In genomic region chr3:160753953-160754352, GRCh38 we compare ENCODE assay signal across 8 cellular contexts. TPM values are rescaled to one million over a fixed set of nuclear protein-coding genes. Genes with fewer than 3 reads are reported as not detected.
DNase-seq lines count a peak whose midpoint lies in the region; ATAC-seq, FAIRE-seq and TF ChIP-seq lines count a peak whose summit lies in the region.

No MANE protein-coding gene starts in this region.

- no peaks in the 10 kb centered on the region for H3K9me3 Mint-ChIP-seq in WTC11

- H3K27me3 Mint-ChIP-seq in WTC11 (ENCODE audit: low read depth) = peaks cover 44% of the 10 kb centered on the region

- peaks cover 28% of the 10 kb centered on the region for H3K4me1 Mint-ChIP-seq in WTC11

- TF ChIP-seq CTCF in GM12875 (IDR thresholded peaks at IDR 0.05; ENCODE audit: borderline replicate concordance, insufficient read depth, low read depth, low read length) (no peak), WTC11 (IDR thresholded peaks at IDR 0.05) (no peak), gastroesophageal sphincter (IDR thresholded peaks at IDR 0.05) (no peak)

- no peaks in the 10 kb centered on the region for H3K27me3 ChIP-seq in gastroesophageal sphincter

- no peak overlapping the region for H3K27ac Mint-ChIP-seq in WTC11

- H3K4me3 ChIP-seq in GM12875 (ENCODE audit: low read depth, low read length) = peak overlapping the region; percentile 54
- peak overlapping the region; percentile 78 to 91 for H3K4me3 ChIP-seq in gastroesophageal sphincter
- H3K4me3 ChIP-seq in skeletal muscle cell (ENCODE audit: low read depth, low read length) = peak overlapping the region; percentile 58

- 5 to 22% methylated on average over 2 of the region's 2 CpGs for WGBS in gastroesophageal sphincter (ENCODE audit: low coverage in 1 of 2), 2 donors

- POLR2A ChIA-PET in WTC11 (lab: Charles Lee) = interaction anchor here (0.5 kb wide), 1 partner anchor 143 kb away, joined by 4 read pairs; no protein-coding TSS in a partner anchor

- H3K9me3 ChIP-seq in gastroesophageal sphincter = no peaks in the 10 kb centered on the region

- H3K27ac ChIP-seq in gastroesophageal sphincter = peak overlapping the region; percentile 69 to 96 (median 96)

- CTCF ChIA-PET in WTC11 (lab: Charles Lee) = interaction anchor here (1.0 kb wide), 1 partner anchor 166 kb away, joined by 4 read pairs; no protein-coding TSS in a partner anchor

- H3K36me3 Mint-ChIP-seq in WTC11 = no peaks in the 10 kb centered on the region

- no peak for DNase-seq in WTC11 (ENCODE audit: low spot score)
- DNase-seq in skeletal muscle cell (ENCODE audit: low read depth) = no peak
- no peak for DNase-seq in GM19239 (ENCODE audit: insufficient read length, low spot score)
- no peak for DNase-seq in pons (ENCODE audit: low spot score)

- FAIRE-seq in GM19239 (lab: Jason Lieb, UNC) = no peak

- no peaks in the 10 kb centered on the region for H3K36me3 ChIP-seq in gastroesophageal sphincter

- H3K4me1 ChIP-seq in gastroesophageal sphincter = peaks cover 0 to 36% (median 0%) of the 10 kb centered on the region in 3 donors

- ATAC-seq in WTC11 (no peak), gastroesophageal sphincter (no peak), HG02852 (IDR thresholded peaks at IDR 0.05; ENCODE audit: unreplicated experiment) (no peak), GM21619 (IDR thresholded peaks at IDR 0.05; ENCODE audit: unreplicated experiment) (no peak)

- no peak for TF ChIP-seq POLR2A in gastroesophageal sphincter (IDR thresholded peaks at IDR 0.05)

- no peak for TF ChIP-seq EP300 in gastroesophageal sphincter (IDR thresholded peaks at IDR 0.05)

- peak overlapping the region; percentile 88 for H3K4me3 Mint-ChIP-seq in WTC11

TF ChIP-seq in WTC11, 78 proteins besides CTCF, POLR2A, EP300 and RAD21:
- TF ChIP-seq ZNF232 (CRISPR knock-in tag; IDR thresholded peaks at IDR 0.05) (no peak), NFE2L1 (CRISPR knock-in tag; IDR thresholded peaks at IDR 0.05) (no peak), NR3C1 (CRISPR knock-in tag; conservative IDR thresholded peaks at IDR 0.05; ENCODE audit: low read depth) (no peak), NFATC4 (CRISPR knock-in tag; IDR thresholded peaks at IDR 0.05) (no peak), ZNF532 (CRISPR knock-in tag; IDR thresholded peaks at IDR 0.05; ENCODE audit: borderline replicate concordance) (no peak), JUN (CRISPR knock-in tag; IDR thresholded peaks at IDR 0.05) (no peak), ARID4B (CRISPR knock-in tag; IDR thresholded peaks at IDR 0.05; ENCODE audit: borderline replicate concordance) (no peak), ZNF281 (CRISPR knock-in tag; IDR thresholded peaks at IDR 0.05) (no peak), ATF3 (CRISPR knock-in tag; conservative IDR thresholded peaks at IDR 0.05) (no peak), ZBTB21 (CRISPR knock-in tag; IDR thresholded peaks at IDR 0.05; ENCODE audit: borderline replicate concordance) (no peak), SP1 (CRISPR knock-in tag; conservative IDR thresholded peaks at IDR 0.05) (no peak), ZNF423 (CRISPR knock-in tag; IDR thresholded peaks at IDR 0.05) (no peak), HMGA2 (CRISPR knock-in tag; IDR thresholded peaks at IDR 0.05) (no peak), NFYB (CRISPR knock-in tag; conservative IDR thresholded peaks at IDR 0.05; ENCODE audit: low read depth) (no peak)

RNA-seq across cellular contexts. Expression of gene PPM1L, which starts 2.1 kb away (rescaled TPM):
- total RNA-seq in WTC11 (2021) (16.0 to 18.1 TPM (median 16.1 TPM) in 3 replicates), gastroesophageal sphincter (10 to 100 TPM; 47.4 to 93.1 (median 60.6) TPM)
